In the genomic region with DNA sequence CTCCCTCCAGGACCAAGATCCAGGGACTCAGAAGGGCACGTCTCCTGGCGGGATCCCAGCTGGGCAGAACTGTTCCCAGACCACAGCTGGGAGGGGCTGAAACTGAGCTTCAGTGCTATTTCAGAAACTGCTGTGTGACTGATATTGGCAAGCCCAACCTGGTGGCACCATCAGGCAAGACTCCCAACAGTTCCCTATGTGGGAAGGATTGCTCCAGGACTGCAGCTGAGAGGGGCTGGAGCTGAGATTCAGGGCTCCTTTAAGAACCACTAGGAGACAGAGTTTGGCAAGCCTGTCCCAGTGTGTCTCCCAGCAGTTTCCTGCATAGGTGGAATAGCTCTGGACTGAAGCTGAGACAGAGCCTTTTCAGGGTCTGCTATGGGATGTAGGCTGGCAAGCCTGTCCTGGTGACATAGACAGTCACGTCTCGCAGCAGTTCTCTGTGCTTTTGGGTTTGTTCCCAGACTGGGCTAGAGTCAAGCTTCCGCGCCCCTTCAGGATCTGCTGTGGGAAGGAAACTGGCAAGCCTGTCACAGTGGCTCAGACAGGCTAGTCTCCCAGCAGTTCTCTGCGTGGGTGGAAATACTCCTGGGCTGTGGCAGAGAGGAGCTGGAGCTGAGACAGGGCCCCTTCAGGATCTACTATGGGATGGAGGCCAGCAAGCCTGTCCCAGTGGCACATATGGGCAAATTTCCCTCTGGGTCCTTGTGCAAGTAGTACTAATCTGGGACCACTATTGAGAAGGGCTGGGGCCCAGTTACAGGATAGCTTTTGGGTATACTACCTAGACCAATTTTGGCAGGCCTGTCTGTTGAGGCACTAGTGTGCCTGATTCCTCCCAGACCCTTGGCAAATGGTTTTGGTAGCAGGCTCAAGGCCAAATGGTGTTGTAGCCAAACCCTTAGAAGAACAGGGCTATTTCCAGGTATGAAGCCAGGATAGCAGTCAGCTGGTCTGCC, we compare ENCODE assay signal across 15 cellular contexts. TPM values are rescaled to one million over a fixed set of nuclear protein-coding genes. Genes with fewer than 3 reads are reported as not detected.
DNase-seq lines count a peak whose midpoint lies in the region; ATAC-seq and TF ChIP-seq lines count a peak whose summit lies in the region.
"Had no signal": no experiment of that assay in that cellular context is flagged by ENCODE, and none has a peak within 500 bp of the region (broad histone marks: within the 10 kb centered on the region; RNA-seq: fewer than 3 reads in every experiment).

No MANE protein-coding gene starts in this region.

- H3K4me3 Mint-ChIP-seq in glutamatergic neuron (ENCODE audit: unreplicated experiment) = no peak overlapping the region

- DNase-seq in AG08396 (ENCODE audit: low spot score) (peak; percentile 23), anterior cingulate cortex (lab: John Stamatoyannopoulos, UW) (peak in 51 of 58 donors; percentile 0 to 67 (median 27)), omental fat pad (ENCODE audit: low spot score) (no peak), HT-29 (ENCODE audit: low spot score) (no peak), glutamatergic neuron (no peak), GOT3 (lab: John Stamatoyannopoulos, UW) (no peak)
- DNase-seq: activated CD8-positive, alpha-beta memory T cell treated with anti-CD3 and anti-CD28 coated beads, Interleukin-2, amount 50 U/mL, for 4 hours; DMS79; KBM-7; NCI-H2107; Peyer's patch; small intestine; T1000 had no signal

- H3K27me3 ChIP-seq in gastroesophageal sphincter = no peaks in the 10 kb centered on the region
- H3K27me3 ChIP-seq: Peyer's patch had no signal

- peak overlapping the region; percentile 48 to 81 (median 72) for H3K27ac ChIP-seq in gastroesophageal sphincter
- H3K27ac ChIP-seq: Peyer's patch had no signal

- H3K36me3 ChIP-seq in gastroesophageal sphincter = no peaks in the 10 kb centered on the region
- H3K36me3 ChIP-seq: Peyer's patch had no signal

- TF ChIP-seq CTCF in gastroesophageal sphincter (IDR thresholded peaks at IDR 0.05) = no peak
- no peak for TF ChIP-seq CTCF in omental fat pad (IDR thresholded peaks at IDR 0.05)
- no peak for TF ChIP-seq CTCF in glutamatergic neuron (IDR thresholded peaks at IDR 0.05; ENCODE audit: partially characterized antibody, unreplicated experiment)

- H3K27ac Mint-ChIP-seq in glutamatergic neuron (ENCODE audit: unreplicated experiment) = no peak overlapping the region

- no peak for TF ChIP-seq POLR2A in gastroesophageal sphincter (IDR thresholded peaks at IDR 0.05)

- peaks cover 0 to 25% (median 0%) of the 10 kb centered on the region in 3 donors for H3K4me1 ChIP-seq in gastroesophageal sphincter
- H3K4me1 ChIP-seq: Peyer's patch had no signal

- no peaks in the 10 kb centered on the region for H3K36me3 Mint-ChIP-seq in glutamatergic neuron (ENCODE audit: unreplicated experiment)

- no peaks in the 10 kb centered on the region for H3K4me1 Mint-ChIP-seq in glutamatergic neuron (ENCODE audit: low read depth, unreplicated experiment)

- H3K27me3 Mint-ChIP-seq in glutamatergic neuron (ENCODE audit: unreplicated experiment) = no peaks in the 10 kb centered on the region

- H3K9me3 ChIP-seq in gastroesophageal sphincter = no peaks in the 10 kb centered on the region
- H3K9me3 ChIP-seq: Peyer's patch had no signal

- ATAC-seq in gastroesophageal sphincter (peak; percentile 77), omental fat pad (ENCODE audit: low FRiP score) (peak; percentile 41), HG03521 (IDR thresholded peaks at IDR 0.05; ENCODE audit: unreplicated experiment) (no peak)

- TF ChIP-seq EP300 in gastroesophageal sphincter (IDR thresholded peaks at IDR 0.05) = no peak

- no peak overlapping the region for H3K4me3 ChIP-seq in gastroesophageal sphincter
- H3K4me3 ChIP-seq: Peyer's patch had no signal

- WGBS in gastroesophageal sphincter (ENCODE audit: low coverage in 1 of 2), 2 donors = no CpG with 5 or more reads among the region's 7 CpGs

- peaks cover 1% of the 10 kb centered on the region for H3K9me3 Mint-ChIP-seq in glutamatergic neuron (ENCODE audit: unreplicated experiment)

RNA-seq across cellular contexts. Expression of a gene that starts 20.2 kb away (rescaled TPM):
- 10 to 100 TPM; 19.4 to 33.1 (median 24.3) TPM for total RNA-seq in gastroesophageal sphincter
- 10 to 100 TPM; 26.5 to 36.9 (median 32.4) TPM for total RNA-seq in omental fat pad
- 9.1 and 12.8 TPM in 2 replicates for total RNA-seq in HT-29 (2014; rRNA removed; shearing (Covaris generic))
- total RNA-seq in glutamatergic neuron (ENCODE audit: unreplicated experiment) = 59.8 TPM

Comparison
In these comparisons a context has a peak if more than half of its experiments do, and no peak if none do; other contexts are left out.
1. DNase-seq: peak in AG08396 (single experiment) and anterior cingulate cortex (51 of 58); none in omental fat pad (single experiment), HT-29 (single experiment), glutamatergic neuron (single experiment) and GOT3 (single experiment).